In the genomic region with DNA sequence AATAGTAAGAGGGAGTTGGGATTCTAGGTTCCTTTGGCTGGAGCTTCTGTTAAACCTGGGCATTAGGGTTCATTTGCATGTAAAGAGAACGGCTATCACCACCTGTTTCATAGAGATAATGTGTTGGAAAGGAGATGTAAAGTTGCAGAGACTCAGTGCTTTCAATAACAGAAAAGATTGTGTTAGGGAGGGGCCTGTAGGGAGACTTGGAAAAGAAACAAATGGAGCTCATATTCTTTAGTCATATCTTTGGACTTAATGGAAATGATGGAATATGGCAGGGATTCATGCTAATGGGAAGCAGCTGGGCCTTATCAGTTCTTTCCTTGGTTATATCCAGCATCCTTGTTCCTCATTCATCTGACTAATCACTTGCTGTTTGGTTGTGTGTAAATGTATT, we compare ENCODE assay signal across 23 cellular contexts.
DNase-seq lines count a peak whose midpoint lies in the region; ATAC-seq, FAIRE-seq and TF ChIP-seq lines count a peak whose summit lies in the region.
"Had no signal": no experiment of that assay in that cellular context is flagged by ENCODE, and none has a peak within 500 bp of the region (broad histone marks: within the 10 kb centered on the region; RNA-seq: fewer than 3 reads in every experiment).

No MANE protein-coding gene starts in this region.

- intact Hi-C loops in heart right ventricle (cut with DNase I) (no loop called here), colonic mucosa (cut with DNase I) (no loop called here)

- peaks cover 5% of the 10 kb centered on the region for H3K36me3 Mint-ChIP-seq in astrocyte (ENCODE audit: low read depth, unreplicated experiment)

- no peaks in the 10 kb centered on the region for H3K4me1 ChIP-seq in astrocyte (ENCODE audit: insufficient read depth, low read length)
- peaks cover 0 to 17% (median 6%) of the 10 kb centered on the region in 9 donors for H3K4me1 ChIP-seq in heart right ventricle
- no peaks in the 10 kb centered on the region for H3K4me1 ChIP-seq in colonic mucosa
- H3K4me1 ChIP-seq: breast epithelium, testis had no signal

- no peak for TF ChIP-seq CTCF in astrocyte (IDR thresholded peaks at IDR 0.05; ENCODE audit: insufficient read depth, low read depth, low read length)
- no peak for TF ChIP-seq CTCF in heart right ventricle (IDR thresholded peaks at IDR 0.05)
- no peak for TF ChIP-seq CTCF in colonic mucosa (IDR thresholded peaks at IDR 0.05)

- no peaks in the 10 kb centered on the region for H3K79me2 ChIP-seq in astrocyte (ENCODE audit: insufficient read depth, low read length)

- H4K20me1 ChIP-seq in astrocyte (ENCODE audit: insufficient read depth, low read length) = no peaks in the 10 kb centered on the region

- H3K4me1 Mint-ChIP-seq in astrocyte (ENCODE audit: low read depth, unreplicated experiment) = no peaks in the 10 kb centered on the region
- H3K4me1 Mint-ChIP-seq: activated CD4-positive, alpha-beta T cell treated with anti-CD3 and anti-CD28 coated beads, Interleukin-2, amount 10 ng/mL, durations not matched to agents 7 days and 5 days; activated naive CD8-positive, alpha-beta T cell treated with anti-CD3 and anti-CD28 coated beads, Interleukin-2, amount 50 U/mL, for 24 hours had no signal

- WGBS in heart right ventricle, 2 donors = 56 to 63% methylated on average over 1 of the region's 1 CpG

- FAIRE-seq in astrocyte (lab: Jason Lieb, UNC) = no peak
- FAIRE-seq: GM12891 had no signal

- H3K27ac ChIP-seq in astrocyte (ENCODE audit: low read depth, low read length) (no peak overlapping the region), heart right ventricle (no peak overlapping the region), colonic mucosa (no peak overlapping the region)
- H3K27ac ChIP-seq: breast epithelium, gastrocnemius medialis, testis had no signal

- H3K4me3 ChIP-seq in H7 (ENCODE audit: insufficient read depth, low read depth, low read length) (no peak overlapping the region), astrocyte (ENCODE audit: insufficient read depth, low read depth, low read length) (no peak overlapping the region), heart right ventricle (no peak overlapping the region), colonic mucosa (no peak overlapping the region)
- H3K4me3 ChIP-seq: breast epithelium, gastrocnemius medialis, testis had no signal

- H3K4me3 Mint-ChIP-seq in astrocyte (ENCODE audit: unreplicated experiment) = no peak overlapping the region
- H3K4me3 Mint-ChIP-seq: activated CD4-positive, alpha-beta T cell treated with anti-CD3 and anti-CD28 coated beads, Interleukin-2, amount 10 ng/mL, durations not matched to agents 7 days and 5 days; activated naive CD8-positive, alpha-beta T cell treated with anti-CD3 and anti-CD28 coated beads, Interleukin-2, amount 50 U/mL, for 24 hours; CD4-positive, alpha-beta T cell; dendritic cell treated with granulocyte-macrophage colony-stimulating factor and Interleukin-4, amounts not matched to agents 40 ng/mL and 50 ng/mL, for 4 days; stimulated activated memory B cell treated with anti-CD40 and anti-IgM and Interleukin-4, amounts not matched to agents 10 μg/mL and 1 μg/mL and 100 μg/mL, for 72 hours had no signal

- H3K9me3 Mint-ChIP-seq in astrocyte (ENCODE audit: unreplicated experiment) = no peaks in the 10 kb centered on the region
- H3K9me3 Mint-ChIP-seq: activated CD4-positive, alpha-beta T cell treated with anti-CD3 and anti-CD28 coated beads, Interleukin-2, amount 10 ng/mL, durations not matched to agents 7 days and 5 days; activated naive CD8-positive, alpha-beta T cell treated with anti-CD3 and anti-CD28 coated beads, Interleukin-2, amount 50 U/mL, for 24 hours; activated T-helper 2 cell treated with anti-CD3 and anti-CD28 coated beads, Interferon-gamma antibody, Interleukin-2, Interleukin-4, amounts not matched to agents 10 μg/mL and 5 μg/mL and 100 μg/mL, durations not matched to agents 14 hours and 24 hours and 36 hours; CD4-positive, alpha-beta T cell; dendritic cell treated with granulocyte-macrophage colony-stimulating factor and Interleukin-4, amounts not matched to agents 40 ng/mL and 50 ng/mL, for 4 days; stimulated activated memory B cell treated with anti-CD40 and anti-IgM and Interleukin-4, amounts not matched to agents 10 μg/mL and 1 μg/mL and 100 μg/mL, for 72 hours had no signal

- no peaks in the 10 kb centered on the region for H3K27me3 Mint-ChIP-seq in astrocyte (ENCODE audit: low read depth, unreplicated experiment)
- H3K27me3 Mint-ChIP-seq: activated CD4-positive, alpha-beta T cell treated with anti-CD3 and anti-CD28 coated beads, Interleukin-2, amount 10 ng/mL, durations not matched to agents 7 days and 5 days; activated naive CD8-positive, alpha-beta T cell treated with anti-CD3 and anti-CD28 coated beads, Interleukin-2, amount 50 U/mL, for 24 hours; CD4-positive, alpha-beta T cell; dendritic cell treated with granulocyte-macrophage colony-stimulating factor and Interleukin-4, amounts not matched to agents 40 ng/mL and 50 ng/mL, for 4 days; progenitor cell of endocrine pancreas; stimulated activated memory B cell treated with anti-CD40 and anti-IgM and Interleukin-4, amounts not matched to agents 10 μg/mL and 1 μg/mL and 100 μg/mL, for 72 hours had no signal

- no peak overlapping the region for H2AFZ ChIP-seq in astrocyte (ENCODE audit: low read depth, low read length)

- peak; percentile 5 for DNase-seq in AG08395 (ENCODE audit: low spot score)
- peak; percentile 16 for DNase-seq in H7
- DNase-seq in astrocyte (ENCODE audit: low read depth) = peak; percentile 43
- DNase-seq in heart right ventricle = peak in 1 of 2 donors; percentile 9
- DNase-seq in Kasumi-1 (lab: John Stamatoyannopoulos, UW) = no peak
- no peak for DNase-seq in colonic mucosa
- no peak for DNase-seq in GOT3 (lab: John Stamatoyannopoulos, UW)
- DNase-seq: activated CD4-positive, alpha-beta T cell treated with anti-CD3 and anti-CD28 coated beads, Interleukin-2, amount 10 ng/mL, durations not matched to agents 7 days and 5 days; activated CD8-positive, alpha-beta memory T cell treated with anti-CD3 and anti-CD28 coated beads, Interleukin-2, amount 50 U/mL, for 4 hours; activated naive CD8-positive, alpha-beta T cell treated with anti-CD3 and anti-CD28 coated beads, Interleukin-2, amount 50 U/mL, for 24 hours; CD4-positive, alpha-beta T cell; DMS53; gastrocnemius medialis; NCI-H510A treated with DMSO at 0.1 percent for 48 hours; SHP77; testis had no signal

- no peaks in the 10 kb centered on the region for H3K36me3 ChIP-seq in H7 (replicated peaks; ENCODE audit: control insufficient read depth, insufficient read depth, low read length)
- no peaks in the 10 kb centered on the region for H3K36me3 ChIP-seq in astrocyte (ENCODE audit: insufficient read depth, low read length)
- peaks cover 0 to 52% (median 5%) of the 10 kb centered on the region in 9 donors for H3K36me3 ChIP-seq in heart right ventricle
- H3K36me3 ChIP-seq in colonic mucosa = no peaks in the 10 kb centered on the region
- H3K36me3 ChIP-seq: breast epithelium, gastrocnemius medialis had no signal

- no peak overlapping the region for H3K4me2 ChIP-seq in astrocyte (ENCODE audit: low read length)

- H3K9me3 ChIP-seq in astrocyte (ENCODE audit: insufficient read depth, low read depth, low read length) (no peaks in the 10 kb centered on the region), heart right ventricle (no peaks in the 10 kb centered on the region), colonic mucosa (no peaks in the 10 kb centered on the region)
- H3K9me3 ChIP-seq: breast epithelium, gastrocnemius medialis, testis had no signal

- peak in 7 of 8 donors; percentile 47 to 81 (median 69) for ATAC-seq in heart right ventricle
- ATAC-seq in GM19351 (IDR thresholded peaks at IDR 0.05; ENCODE audit: unreplicated experiment) = no peak
- ATAC-seq: activated naive CD8-positive, alpha-beta T cell treated with anti-CD3 and anti-CD28 coated beads, Interleukin-2, amount 50 U/mL, for 24 hours; gastrocnemius medialis; stimulated activated memory B cell treated with anti-CD40 and anti-IgM and Interleukin-4, amounts not matched to agents 10 μg/mL and 1 μg/mL and 100 μg/mL, for 72 hours had no signal

- H3K27ac Mint-ChIP-seq in astrocyte (ENCODE audit: unreplicated experiment) = no peak overlapping the region
- H3K27ac Mint-ChIP-seq: activated CD4-positive, alpha-beta T cell treated with anti-CD3 and anti-CD28 coated beads, Interleukin-2, amount 10 ng/mL, durations not matched to agents 7 days and 5 days; activated naive CD8-positive, alpha-beta T cell treated with anti-CD3 and anti-CD28 coated beads, Interleukin-2, amount 50 U/mL, for 24 hours; activated T-helper 2 cell treated with anti-CD3 and anti-CD28 coated beads, Interferon-gamma antibody, Interleukin-2, Interleukin-4, amounts not matched to agents 10 μg/mL and 5 μg/mL and 100 μg/mL, durations not matched to agents 14 hours and 24 hours and 36 hours; CD4-positive, alpha-beta T cell; dendritic cell treated with granulocyte-macrophage colony-stimulating factor and Interleukin-4, amounts not matched to agents 40 ng/mL and 50 ng/mL, for 4 days; progenitor cell of endocrine pancreas; stimulated activated memory B cell treated with anti-CD40 and anti-IgM and Interleukin-4, amounts not matched to agents 10 μg/mL and 1 μg/mL and 100 μg/mL, for 72 hours had no signal

- H3K27me3 ChIP-seq in H7 (ENCODE audit: control insufficient read depth, insufficient read depth, low read length) (no peaks in the 10 kb centered on the region), astrocyte (ENCODE audit: insufficient read depth, low read length) (no peaks in the 10 kb centered on the region), heart right ventricle (no peaks in the 10 kb centered on the region), colonic mucosa (no peaks in the 10 kb centered on the region)
- H3K27me3 ChIP-seq: breast epithelium, gastrocnemius medialis, testis had no signal

- H3K9ac ChIP-seq in astrocyte (ENCODE audit: low read length) = no peak overlapping the region
- no peak overlapping the region for H3K9ac ChIP-seq in colonic mucosa (ENCODE audit: low read depth in 2 of 2, low read length in 2 of 2)

Comparison
In these comparisons a context has a peak if more than half of its experiments do, and no peak if none do; other contexts are left out.
1. DNase-seq: peak in AG08395 (single experiment), H7 (single experiment) and astrocyte (single experiment); none in Kasumi-1 (0 of 2), colonic mucosa (single experiment) and GOT3 (single experiment).